Comparison of ENCODE assay signal across 1 cellular context in genomic region chr22:36470162-36470993, GRCh38.
TF ChIP-seq lines count a peak whose summit lies in the region.

No MANE protein-coding gene starts in this region.

TF ChIP-seq in IMR-90, 13 proteins besides CTCF, POLR2A, EP300 and RAD21:
- TF ChIP-seq MAZ (IDR thresholded peaks at IDR 0.05; ENCODE audit: borderline replicate concordance, low read depth, low read length): peak; percentile 24; the same call in 1 of the 2 replicates
- peak; percentile 44; the same call in 1 of the 2 replicates for TF ChIP-seq CHD1 (IDR thresholded peaks at IDR 0.05; ENCODE audit: low read depth, low read length)
- TF ChIP-seq BHLHE40 (IDR thresholded peaks at IDR 0.05; ENCODE audit: low read depth, low read length): no peak
- no peak for TF ChIP-seq NFE2L2 (IDR thresholded peaks at IDR 0.05; ENCODE audit: low read depth, low read length)
- TF ChIP-seq SMC3 (IDR thresholded peaks at IDR 0.05; ENCODE audit: low read depth, low read length): peak; percentile 94
- TF ChIP-seq CEBPB (IDR thresholded peaks at IDR 0.05; ENCODE audit: low read depth, low read length): no peak
- peak; percentile 77; the same call in 1 of the 2 replicates for TF ChIP-seq MXI1 (IDR thresholded peaks at IDR 0.05; ENCODE audit: borderline replicate concordance, low read depth, low read length)
- TF ChIP-seq USF2 (IDR thresholded peaks at IDR 0.05; ENCODE audit: low read depth, low read length): no peak
- TF ChIP-seq RCOR1 (IDR thresholded peaks at IDR 0.05; ENCODE audit: insufficient replicate concordance, low read length): peak; percentile 59
- TF ChIP-seq RFX5 (IDR thresholded peaks at IDR 0.05; ENCODE audit: low read depth, low read length): peak; percentile 70
- TF ChIP-seq ELK1 (IDR thresholded peaks at IDR 0.05; ENCODE audit: borderline replicate concordance, low read depth, low read length): no peak
- TF ChIP-seq FOS (IDR thresholded peaks at IDR 0.05; ENCODE audit: low read depth, low read length): no peak
- TF ChIP-seq MAFK (IDR thresholded peaks at IDR 0.05; ENCODE audit: low read depth, low read length): no peak
